In genomic region chr11:13335319-13335718, GRCh38 we compare ENCODE assay signal across 8 cellular contexts. TPM values are rescaled to one million over a fixed set of nuclear protein-coding genes. Genes with fewer than 3 reads are reported as not detected.
DNase-seq lines count a peak whose midpoint lies in the region; ATAC-seq and TF ChIP-seq lines count a peak whose summit lies in the region.

No MANE protein-coding gene starts in this region.

- TF ChIP-seq CTCF in epithelial cell of esophagus (IDR thresholded peaks at IDR 0.05; ENCODE audit: insufficient read depth, low read depth, low read length, missing control alignments) (peak; percentile 92), stomach (IDR thresholded peaks at IDR 0.05) (peak in 5 of 7 experiments; percentile 69 to 80 (median 77))

- H3K36me3 Mint-ChIP-seq in natural killer cell treated with Interleukin-12 subunit alpha and Interleukin-12 subunit beta and Interleukin-15 and Interleukin-18, amount 100 ng/mL, for 72 hours = no peaks in the 10 kb centered on the region

- no peak overlapping the region for H3K27ac Mint-ChIP-seq in natural killer cell treated with Interleukin-12 subunit alpha and Interleukin-12 subunit beta and Interleukin-15 and Interleukin-18, amount 100 ng/mL, for 72 hours

- ATAC-seq in GM18867 (IDR thresholded peaks at IDR 0.05; ENCODE audit: unreplicated experiment) (peak; percentile 44), HG03521 (IDR thresholded peaks at IDR 0.05; ENCODE audit: unreplicated experiment) (peak; percentile 65)
- ATAC-seq in natural killer cell treated with Interleukin-12 subunit alpha and Interleukin-12 subunit beta and Interleukin-15 and Interleukin-18, amount 100 ng/mL, for 72 hours = peak; percentile 43 to 52

- H3K4me1 Mint-ChIP-seq in natural killer cell treated with Interleukin-12 subunit alpha and Interleukin-12 subunit beta and Interleukin-15 and Interleukin-18, amount 100 ng/mL, for 72 hours (ENCODE audit: low read depth in 2 of 2) = peaks cover 58 to 71% of the 10 kb centered on the region in 2 donors

- H3K27me3 ChIP-seq in stomach = no peaks in the 10 kb centered on the region

- no peaks in the 10 kb centered on the region for H3K36me3 ChIP-seq in stomach

- no peak overlapping the region for H3K4me3 Mint-ChIP-seq in natural killer cell treated with Interleukin-12 subunit alpha and Interleukin-12 subunit beta and Interleukin-15 and Interleukin-18, amount 100 ng/mL, for 72 hours

- no peaks in the 10 kb centered on the region for H3K27me3 Mint-ChIP-seq in natural killer cell treated with Interleukin-12 subunit alpha and Interleukin-12 subunit beta and Interleukin-15 and Interleukin-18, amount 100 ng/mL, for 72 hours

- DNase-seq in ACHN (peak; percentile 67), NOMO-1 treated with DMSO at 0.1 percent for 48 hours (lab: John Stamatoyannopoulos, UW; ENCODE audit: unreplicated experiment) (peak; percentile 63), epithelial cell of esophagus (ENCODE audit: low read depth) (peak; percentile 74), stomach (peak; percentile 71)
- DNase-seq in activated CD8-positive, alpha-beta memory T cell treated with anti-CD3 and anti-CD28 coated beads for 4 hours (ENCODE audit: low read depth in 2 of 2) = peak; percentile 43
- peak; percentile 75 for DNase-seq in natural killer cell treated with Interleukin-12 subunit alpha and Interleukin-12 subunit beta and Interleukin-15 and Interleukin-18, amount 100 ng/mL, for 72 hours (ENCODE audit: low spot score)

- in situ Hi-C loops in ACHN (cut with HindIII; ENCODE audit: low pct_ligation_motif_present, low pct_unique_long_range_greater_than_20kb, low sequenced_read_pairs) = loop anchor here (25.0 kb wide), 1 partner anchor 123 kb away; no protein-coding TSS in a partner anchor

- WGBS in stomach, 5 donors = 18 to 24% (median 21%) methylated on average over 5 of the region's 5 CpGs

- no peak for TF ChIP-seq EP300 in stomach (IDR thresholded peaks at IDR 0.05)

- H3K4me3 ChIP-seq in epithelial cell of esophagus (ENCODE audit: low read length) (no peak overlapping the region), stomach (no peak overlapping the region)

- H3K9me3 ChIP-seq in stomach = no peaks in the 10 kb centered on the region

- no peak for TF ChIP-seq POLR2A in stomach (IDR thresholded peaks at IDR 0.05)

- intact Hi-C loops in stomach (cut with DNase I; ENCODE audit: low total_unique reads) = no loop called here

- peaks cover 47 to 87% (median 65%) of the 10 kb centered on the region in 4 donors for H3K4me1 ChIP-seq in stomach

- H3K27ac ChIP-seq in stomach = no peak overlapping the region

- H3K9me3 Mint-ChIP-seq in natural killer cell treated with Interleukin-12 subunit alpha and Interleukin-12 subunit beta and Interleukin-15 and Interleukin-18, amount 100 ng/mL, for 72 hours = no peaks in the 10 kb centered on the region

RNA-seq across cellular contexts. Expression of gene BMAL1, which starts 57.7 kb away (rescaled TPM):
- 10 to 100 TPM; 61.4 to 82.1 TPM for total RNA-seq in natural killer cell treated with Interleukin-12 subunit alpha and Interleukin-12 subunit beta and Interleukin-15 and Interleukin-18, amount 100 ng/mL, for 72 hours
- total RNA-seq in stomach = 100 to 1,000 TPM in 1 of 5 donors, 10 to 100 TPM in 3, 1 to 10 TPM in 1; 7.1 to 132 (median 38.0) TPM
- 10 to 100 TPM in 2 of 3 donors, 1 to 10 TPM in 1; 8.4 to 17.1 (median 13.1) TPM for polyA plus RNA-seq in stomach
